24 cellular contexts compared by ENCODE assay signal in the genomic region with DNA sequence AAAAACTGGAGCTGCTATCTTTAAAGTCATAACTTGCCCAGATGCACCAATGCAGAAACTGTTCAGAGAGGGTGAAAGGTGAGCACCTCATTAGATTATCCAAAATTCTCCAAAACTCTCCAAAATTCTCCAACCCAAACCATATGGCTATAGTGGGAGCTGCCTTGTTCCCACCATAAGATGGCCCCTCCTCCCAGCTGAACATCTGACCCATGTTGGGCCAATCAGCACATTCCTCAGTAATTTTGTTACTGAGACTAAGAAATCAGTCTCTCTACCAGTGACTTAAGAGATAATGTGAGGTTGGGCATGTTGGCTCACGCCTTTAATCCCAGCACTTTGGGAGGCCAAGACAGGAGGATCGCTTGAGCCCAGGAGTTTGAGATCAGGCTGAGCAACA. TPM values are rescaled to one million over a fixed set of nuclear protein-coding genes. Genes with fewer than 3 reads are reported as not detected.
DNase-seq lines count a peak whose midpoint lies in the region; ATAC-seq, FAIRE-seq and TF ChIP-seq lines count a peak whose summit lies in the region.
"Had no signal": no experiment of that assay in that cellular context is flagged by ENCODE, and none has a peak within 500 bp of the region (broad histone marks: within the 10 kb centered on the region; RNA-seq: fewer than 3 reads in every experiment).

No MANE protein-coding gene starts in this region.

- TF ChIP-seq RAD21 in HCT116 (IDR thresholded peaks at IDR 0.05; ENCODE audit: low read depth) = no peak
- no peak for TF ChIP-seq RAD21 in K562 (CRISPR knock-in tag; conservative IDR thresholded peaks at IDR 0.05 in 1 of 2, IDR thresholded peaks at IDR 0.05 in 1 of 2)

- in situ Hi-C loops in K562 (cut with MboI) = no loop called here

- H3K4me1 ChIP-seq in HCT116 (ENCODE audit: control insufficient read depth in 1 of 2, insufficient read depth in 2 of 2, low read length in 2 of 2) (no peaks in the 10 kb centered on the region), K562 (replicated peaks in 1 of 2; ENCODE audit: control insufficient read depth in 2 of 2, insufficient read depth in 2 of 2, low read length in 2 of 2) (no peaks in the 10 kb centered on the region)
- H3K4me1 ChIP-seq: A549, BE2C had no signal

- WGBS in K562 (ENCODE audit: insufficient coverage, low coverage, missing lambda C conversion rate) = 0% methylated on average over 2 of the region's 2 CpGs

- ATAC-seq in HCT116 (peak; percentile 67), K562 (peak; percentile 64), GM18517 (IDR thresholded peaks at IDR 0.05; ENCODE audit: unreplicated experiment) (no peak), GM19324 (IDR thresholded peaks at IDR 0.05; ENCODE audit: low FRiP score, unreplicated experiment) (no peak)
- ATAC-seq: A549, GM12878 had no signal

- H3K9me3 ChIP-seq in HCT116 (ENCODE audit: control insufficient read depth in 1 of 2, insufficient read depth in 1 of 2, low read depth in 1 of 2, low read length in 2 of 2) (no peaks in the 10 kb centered on the region), K562 (replicated peaks; ENCODE audit: control insufficient read depth, insufficient read depth, low read depth, low read length) (no peaks in the 10 kb centered on the region)
- H3K9me3 ChIP-seq: A549; BE2C; BLaER1 treated with 17β-estradiol and CSF1 and Interleukin-3, amounts not matched to agents 10 nM and 100 nM had no signal

- no peak overlapping the region for H3K4me2 ChIP-seq in HCT116 (ENCODE audit: low read length)
- no peak overlapping the region for H3K4me2 ChIP-seq in K562 (ENCODE audit: insufficient read depth, low read length)
- H3K4me2 ChIP-seq: A549 had no signal

- DNase-seq in HCT116 (ENCODE audit: low read depth, low spot score) (no peak), K562 (ENCODE audit: extremely low read depth in 1 of 4, low spot score in 3 of 4) (peak in 2 of 4 experiments; percentile 29 to 31), iPS-NIHi11 (ENCODE audit: low spot score) (peak; percentile 17), NAMALWA (ENCODE audit: low spot score) (no peak)
- DNase-seq: 8988T; ACHN; AML-193; BE2C; CD4-positive, alpha-beta T cell; CD8-positive, alpha-beta memory T cell; DMS 273 treated with DMSO at 0.1 percent for 48 hours; DMS79; EL; GDM1; H9; HFFc6 had no signal

- TF ChIP-seq POLR2A in HCT116 (IDR thresholded peaks at IDR 0.05; ENCODE audit: borderline replicate concordance, extremely low read depth, insufficient read depth, insufficient read length) = no peak
- no peak for TF ChIP-seq POLR2A in K562 (conservative IDR thresholded peaks at IDR 0.05)

- TF ChIP-seq CTCF in HCT116 (IDR thresholded peaks at IDR 0.05 in 2 of 3, conservative IDR thresholded peaks at IDR 0.05 in 1 of 3; ENCODE audit: borderline replicate concordance in 1 of 3, insufficient read depth in 1 of 3, low read depth in 2 of 3, low read length in 2 of 3) (no peak), K562 (IDR thresholded peaks at IDR 0.05 in 2 of 3, conservative IDR thresholded peaks at IDR 0.05 in 1 of 3; ENCODE audit: insufficient read depth in 2 of 3, low read depth in 1 of 3, low read length in 3 of 3) (no peak)

- POLR2A ChIA-PET in HCT116 (lab: Charles Lee) (no interaction called here), K562 (lab: Yijun Ruan, JAX) (interaction anchor here (0.6 to 1.4 kb wide), 2 partner anchors 23 to 27 kb away, joined by 3 read pairs; no protein-coding TSS in a partner anchor)

- TF ChIP-seq EP300 in K562 (IDR thresholded peaks at IDR 0.05; ENCODE audit: low read length) = no peak

- no peaks in the 10 kb centered on the region for H3K79me2 ChIP-seq in HCT116 (ENCODE audit: insufficient read depth, low read length)
- H3K79me2 ChIP-seq in K562 (ENCODE audit: control insufficient read depth, insufficient read depth, low read length) = no peaks in the 10 kb centered on the region

- no peak for FAIRE-seq in K562 (lab: Jason Lieb, UNC)
- FAIRE-seq: A549, D721Med, GM12878 had no signal

- H3K9me1 ChIP-seq in K562 (ENCODE audit: control insufficient read depth, insufficient read depth, low read length) = no peaks in the 10 kb centered on the region

- H3K36me3 ChIP-seq in HCT116 (ENCODE audit: control insufficient read depth in 1 of 2, insufficient read depth in 2 of 2, low read length in 2 of 2) (no peaks in the 10 kb centered on the region), K562 (ENCODE audit: control insufficient read depth, insufficient read depth, low read length) (no peaks in the 10 kb centered on the region)
- H3K36me3 ChIP-seq: BE2C; BLaER1 treated with 17β-estradiol and CSF1 and Interleukin-3, amounts not matched to agents 10 nM and 100 nM had no signal

- H3K27me3 ChIP-seq in HCT116 (ENCODE audit: insufficient read depth, low read length) (no peaks in the 10 kb centered on the region), K562 (ENCODE audit: control insufficient read depth in 2 of 2, insufficient read depth in 2 of 2, low read length in 2 of 2) (peaks cover 0 to 8% of the 10 kb centered on the region in 2 experiments; a peak in 3 of 5 replicates)
- H3K27me3 ChIP-seq: BE2C; BLaER1 treated with 17β-estradiol and CSF1 and Interleukin-3, amounts not matched to agents 10 nM and 100 nM had no signal

- H4K20me1 ChIP-seq in HCT116 (ENCODE audit: insufficient read depth) (no peaks in the 10 kb centered on the region), K562 (replicated peaks; ENCODE audit: control insufficient read depth, insufficient read depth, low read length) (no peaks in the 10 kb centered on the region)
- H4K20me1 ChIP-seq: BLaER1 treated with 17β-estradiol and CSF1 and Interleukin-3, amounts not matched to agents 10 nM and 100 nM had no signal

- no peak overlapping the region for H2AFZ ChIP-seq in HCT116 (ENCODE audit: low read depth, low read length, poor library complexity, severe bottlenecking)
- H2AFZ ChIP-seq in K562 (ENCODE audit: low read depth, low read length) = no peak overlapping the region

- no peak overlapping the region for H3K27ac ChIP-seq in HCT116 (ENCODE audit: low read depth, low read length)
- no peak overlapping the region for H3K27ac ChIP-seq in K562 (ENCODE audit: extremely low read depth, low read depth, low read length)
- H3K27ac ChIP-seq: A549; BLaER1 treated with 17β-estradiol and CSF1 and Interleukin-3, amounts not matched to agents 10 nM and 100 nM had no signal

- H3K9ac ChIP-seq in HCT116 (ENCODE audit: low read length) = no peak overlapping the region
- H3K9ac ChIP-seq in K562 (ENCODE audit: insufficient read depth in 1 of 2, low read depth in 2 of 2, low read length in 2 of 2) = no peak overlapping the region
- H3K9ac ChIP-seq: BLaER1 treated with 17β-estradiol and CSF1 and Interleukin-3, amounts not matched to agents 10 nM and 100 nM had no signal

- no peaks in the 10 kb centered on the region for H3K9me2 ChIP-seq in HCT116 (ENCODE audit: insufficient read depth)

- no TSS peak for BruUV-seq in HCT116 (replicated peaks; lab: Mats Ljungman, UMichigan)
- no TSS peak for BruUV-seq in K562 (replicated peaks; lab: Mats Ljungman, UMichigan)

- RAD21 ChIA-PET in HCT116 (lab: Charles Lee; ENCODE audit: low non-redundant PET in 1 of 2, low total read pairs in 2 of 2, uncharacterized antibody in 2 of 2, unreplicated experiment in 2 of 2) = interaction anchor here in 1 of 2 experiments (0.7 kb wide), 1 partner anchor 37 kb away, joined by 4 read pairs; no protein-coding TSS in a partner anchor

- intact Hi-C loops in HCT116 (cut with micrococcal nuclease) (no loop called here), K562 (cut with micrococcal nuclease) (no loop called here)

- H3K4me3 ChIP-seq in HCT116 (replicated peaks in 1 of 2; ENCODE audit: low read depth in 1 of 2, low read length in 2 of 2) (no peak overlapping the region), K562 (no peak overlapping the region)
- H3K4me3 ChIP-seq: A549; BLaER1 treated with 17β-estradiol and CSF1 and Interleukin-3, amounts not matched to agents 10 nM and 100 nM; GM12878 had no signal

- CTCF ChIA-PET in HCT116 (lab: Charles Lee) = no interaction called here
- CTCF ChIA-PET in K562 (lab: Yijun Ruan, JAX; ENCODE audit: low intra/inter-chr PET ratio) = no interaction called here

RNA-seq across cellular contexts. Expression of a gene that starts 32.8 kb away (rescaled TPM):
- total RNA-seq in HCT116 (2021; ENCODE audit: unreplicated experiment) (13.8 TPM), K562 (2014; rRNA removed) (15.9 and 16.0 TPM in 2 replicates), K562 (2014; rRNA removed; fragmentation: Illumina TruSeq; extraction: Trizol) (32.8 and 34.2 TPM in 2 replicates), K562 (2015; rRNA removed; fragmentation: Illumina TruSeq; extraction: Trizol) (26.9 and 30.3 TPM in 2 replicates), K562 (2021) (44.0 and 46.0 TPM in 2 replicates)
- 7.0 and 7.1 TPM in 2 replicates for polyA plus RNA-seq in HCT116 (2012)
- 3.7 and 8.1 TPM in 2 replicates for total RNA-seq in K562 (2011; cell fraction: chromatin; rRNA removed; ENCODE audit: low replicate concordance)
- 3.0 and 3.2 TPM in 2 replicates for total RNA-seq in K562 (2011; cell fraction: nucleolus; rRNA removed)
- total RNA-seq in K562 (2011; cell fraction: nucleoplasm; rRNA removed) = 6.1 and 11.6 TPM in 2 replicates
- polyA plus RNA-seq in K562 (2011; rRNA removed) (48.3 and 62.7 TPM in 2 replicates), K562 (2014; fragmentation: Illumina TruSeq; extraction: Trizol) (36.6 and 38.7 TPM in 2 replicates), K562 (2014; fragmentation: Nextera tagmentation; extraction: Ambion mirVana) (100 to 1,000 TPM; 131 TPM), K562 (2014; rRNA removed) (27.2 and 28.3 TPM in 2 replicates)
- polyA plus RNA-seq in K562 (2011; cell fraction: cytosol; rRNA removed) = 8.6 and 12.8 TPM in 2 replicates
- polyA plus RNA-seq in K562 (2011; cell fraction: nucleus; rRNA removed) = 5.3 and 11.8 TPM in 2 replicates
- polyA plus RNA-seq in K562 (2012) = 26.1 and 35.0 TPM in 2 replicates
- polyA minus RNA-seq in K562 (2011; rRNA and poly(A)+ RNA removed) = 24.8 and 26.0 TPM in 2 replicates
- 11.1 and 12.0 TPM in 2 replicates for polyA minus RNA-seq in K562 (2011; cell fraction: cytosol; rRNA and poly(A)+ RNA removed)
- 5.1 and 9.1 TPM in 2 replicates for polyA minus RNA-seq in K562 (2011; cell fraction: nucleus; rRNA and poly(A)+ RNA removed)

RNA-seq across cellular contexts. Expression of a gene that starts 33.0 kb away (rescaled TPM):
- 12.1 TPM for total RNA-seq in HCT116 (2021; ENCODE audit: unreplicated experiment)
- 7.6 and 8.2 TPM in 2 replicates for polyA plus RNA-seq in HCT116 (2012)
- total RNA-seq in K562 (2011; cell fraction: chromatin; rRNA removed; ENCODE audit: low replicate concordance) = 95.1 and 114 TPM in 2 replicates
- total RNA-seq in K562 (2011; cell fraction: nucleolus; rRNA removed) = 55.7 and 63.8 TPM in 2 replicates
- 70.1 and 91.8 TPM in 2 replicates for total RNA-seq in K562 (2011; cell fraction: nucleoplasm; rRNA removed)
- 41.2 and 41.6 TPM in 2 replicates for total RNA-seq in K562 (2014; rRNA removed)
- 43.6 and 49.4 TPM in 2 replicates for total RNA-seq in K562 (2014; rRNA removed; fragmentation: Illumina TruSeq; extraction: Trizol)
- total RNA-seq in K562 (2015; rRNA removed; fragmentation: Illumina TruSeq; extraction: Trizol) = 37.7 and 41.1 TPM in 2 replicates
- 38.9 and 40.9 TPM in 2 replicates for total RNA-seq in K562 (2021)
- polyA plus RNA-seq in K562 (2011; rRNA removed) = 35.5 and 44.4 TPM in 2 replicates
- polyA plus RNA-seq in K562 (2011; cell fraction: cytosol; rRNA removed) = 19.0 and 27.9 TPM in 2 replicates
- 38.4 and 44.0 TPM in 2 replicates for polyA plus RNA-seq in K562 (2011; cell fraction: nucleus; rRNA removed)
- polyA plus RNA-seq in K562 (2012) = 25.3 and 33.7 TPM in 2 replicates
- 42.9 and 44.1 TPM in 2 replicates for polyA plus RNA-seq in K562 (2014; fragmentation: Illumina TruSeq; extraction: Trizol)
- 10 to 100 TPM; 12.8 to 14.5 TPM for polyA plus RNA-seq in K562 (2014; fragmentation: Nextera tagmentation; extraction: Ambion mirVana)
- polyA plus RNA-seq in K562 (2014; rRNA removed) = 33.0 and 38.2 TPM in 2 replicates
- 63.7 and 64.9 TPM in 2 replicates for polyA minus RNA-seq in K562 (2011; rRNA and poly(A)+ RNA removed)
- 19.3 and 23.3 TPM in 2 replicates for polyA minus RNA-seq in K562 (2011; cell fraction: cytosol; rRNA and poly(A)+ RNA removed)
- polyA minus RNA-seq in K562 (2011; cell fraction: nucleus; rRNA and poly(A)+ RNA removed) = 54.3 and 94.4 TPM in 2 replicates

RNA-seq across cellular contexts. Expression of a gene that starts 57.5 kb away (rescaled TPM):
- total RNA-seq in HCT116 (2021; ENCODE audit: unreplicated experiment) = 0.05 TPM
- polyA plus RNA-seq in HCT116 (2012) = not detected in 2 replicates
- total RNA-seq in K562 (2011; cell fraction: chromatin; rRNA removed; ENCODE audit: low replicate concordance) = not detected in 2 replicates
- not detected in 2 replicates for total RNA-seq in K562 (2011; cell fraction: nucleolus; rRNA removed)
- total RNA-seq in K562 (2011; cell fraction: nucleoplasm; rRNA removed) = not detected in 2 replicates
- total RNA-seq in K562 (2014; rRNA removed) = not detected in 2 replicates
- not detected in 2 replicates for total RNA-seq in K562 (2014; rRNA removed; fragmentation: Illumina TruSeq; extraction: Trizol)
- total RNA-seq in K562 (2015; rRNA removed; fragmentation: Illumina TruSeq; extraction: Trizol) = not detected in 2 replicates
- total RNA-seq in K562 (2021) = not detected in 2 replicates
- not detected in 2 replicates for polyA plus RNA-seq in K562 (2011; rRNA removed)
- polyA plus RNA-seq in K562 (2011; cell fraction: cytosol; rRNA removed) = not detected in 2 replicates
- polyA plus RNA-seq in K562 (2011; cell fraction: nucleus; rRNA removed) = not detected in 2 replicates
- not detected in 2 replicates for polyA plus RNA-seq in K562 (2012)
- not detected in 2 replicates for polyA plus RNA-seq in K562 (2014; fragmentation: Illumina TruSeq; extraction: Trizol)
- polyA plus RNA-seq in K562 (2014; fragmentation: Nextera tagmentation; extraction: Ambion mirVana) = not detected
- not detected in 2 replicates for polyA plus RNA-seq in K562 (2014; rRNA removed)
- not detected in 2 replicates for polyA minus RNA-seq in K562 (2011; rRNA and poly(A)+ RNA removed)
- not detected in 2 replicates for polyA minus RNA-seq in K562 (2011; cell fraction: cytosol; rRNA and poly(A)+ RNA removed)
- polyA minus RNA-seq in K562 (2011; cell fraction: nucleus; rRNA and poly(A)+ RNA removed) = not detected in 2 replicates
- total RNA-seq: CD4-positive, alpha-beta T cell; CD8-positive, alpha-beta memory T cell; H4 had no signal
- polyA plus RNA-seq: CD14-positive monocyte; CD8-positive, alpha-beta memory T cell had no signal

Comparison
In these comparisons a context has a peak if more than half of its experiments do, and no peak if none do; other contexts are left out.
1. ATAC-seq: peak in HCT116 (single experiment) and K562 (single experiment); none in GM18517 (single experiment) and GM19324 (single experiment).